ENCODE assay signal across 15 cellular contexts in genomic region chrX:154990496-154990895, GRCh38. TPM values are rescaled to one million over a fixed set of nuclear protein-coding genes. Genes with fewer than 3 reads are reported as not detected.
DNase-seq lines count a peak whose midpoint lies in the region; ATAC-seq and TF ChIP-seq lines count a peak whose summit lies in the region.
"Had no signal": no experiment of that assay in that cellular context is flagged by ENCODE, and none has a peak within 500 bp of the region (broad histone marks: within the 10 kb centered on the region; RNA-seq: fewer than 3 reads in every experiment).

No MANE protein-coding gene starts in this region.

- no peak for DNase-seq in activated naive CD4-positive, alpha-beta T cell treated with anti-CD3 and anti-CD28 coated beads, Interleukin-2, amount 50 U/mL, for 72 hours (ENCODE audit: low spot score in 2 of 2)
- DNase-seq in activated naive CD4-positive, alpha-beta T cell treated with anti-CD3 and anti-CD28 coated beads, Interleukin-2, amount 50 U/mL, for 16 hours: no peak
- DNase-seq in coronary artery (ENCODE audit: low spot score): no peak
- no peak for DNase-seq in NCI-H1092 (lab: John Stamatoyannopoulos, UW)
- no peak for DNase-seq in GM13976 (ENCODE audit: low spot score)
- DNase-seq: erythroblast, GM23248, mesenchymal stem cell, NCI-H1930, NCI-H526 treated with DMSO at 0.1 percent for 48 hours had no signal

- no peak overlapping the region for H3K4me3 ChIP-seq in coronary artery
- H3K4me3 ChIP-seq: GM23248, neural progenitor cell, vagina had no signal

- H3K9me3 Mint-ChIP-seq in activated naive CD4-positive, alpha-beta T cell treated with anti-CD3 and anti-CD28 coated beads, Interleukin-2, amount 50 U/mL, for 72 hours: no peaks in the 10 kb centered on the region
- H3K9me3 Mint-ChIP-seq: neural progenitor cell had no signal

- no peak for TF ChIP-seq CTCF in coronary artery (IDR thresholded peaks at IDR 0.05)
- TF ChIP-seq CTCF in GM13976 (IDR thresholded peaks at IDR 0.05; ENCODE audit: borderline replicate concordance, control extremely low read depth, extremely low read depth, insufficient read depth, missing control alignments): no peak

- ATAC-seq in activated naive CD4-positive, alpha-beta T cell treated with anti-CD3 and anti-CD28 coated beads, Interleukin-2, amount 50 U/mL, for 72 hours: peak; percentile 48 to 67
- ATAC-seq in GM21576 (IDR thresholded peaks at IDR 0.05; ENCODE audit: unreplicated experiment) (peak; percentile 67), HG03378 (IDR thresholded peaks at IDR 0.05; ENCODE audit: unreplicated experiment) (peak; percentile 70), HG02798 (IDR thresholded peaks at IDR 0.05; ENCODE audit: poor library complexity, unreplicated experiment) (no peak)

- in situ Hi-C loops in GM13976 (cut with MboI; ENCODE audit: low sequenced_read_pairs, unreplicated experiment): loop anchor here (10.0 kb wide), 1 partner anchor 64 kb away; no protein-coding TSS in a partner anchor

- H3K27ac Mint-ChIP-seq in activated naive CD4-positive, alpha-beta T cell treated with anti-CD3 and anti-CD28 coated beads, Interleukin-2, amount 50 U/mL, for 72 hours: no peak overlapping the region
- H3K27ac Mint-ChIP-seq: neural progenitor cell had no signal

- H3K36me3 Mint-ChIP-seq in activated naive CD4-positive, alpha-beta T cell treated with anti-CD3 and anti-CD28 coated beads, Interleukin-2, amount 50 U/mL, for 72 hours: no peaks in the 10 kb centered on the region
- H3K36me3 Mint-ChIP-seq: neural progenitor cell had no signal

- no peak overlapping the region for H3K27ac ChIP-seq in coronary artery
- H3K27ac ChIP-seq: GM23248, neural progenitor cell, vagina had no signal

RNA-seq across cellular contexts. Expression of gene F8, which starts 32.0 kb away (rescaled TPM):
- 1 to 10 TPM; 5.6 to 5.8 TPM for total RNA-seq in activated naive CD4-positive, alpha-beta T cell treated with anti-CD3 and anti-CD28 coated beads, Interleukin-2, amount 50 U/mL, for 72 hours

RNA-seq across cellular contexts. Expression of gene FUNDC2, which starts 36.1 kb away (rescaled TPM):
- 10 to 100 TPM; 62.2 to 95.1 TPM for total RNA-seq in activated naive CD4-positive, alpha-beta T cell treated with anti-CD3 and anti-CD28 coated beads, Interleukin-2, amount 50 U/mL, for 72 hours
